8 cellular contexts compared by ENCODE assay signal in genomic region chr13:59906413-59907027, GRCh38.
DNase-seq lines count a peak whose midpoint lies in the region; ATAC-seq and TF ChIP-seq lines count a peak whose summit lies in the region.

No MANE protein-coding gene starts in this region.

- CTCF ChIA-PET in AG04449 (lab: Yijun Ruan, JAX) = interaction anchor here (0.7 to 3.3 kb wide), 45 partner anchors 8 to 585 kb away, joined by 3 to 30 read pairs (median 4); no protein-coding TSS in a partner anchor

- H3K27ac ChIP-seq in Peyer's patch = no peak overlapping the region

- TF ChIP-seq POLR2A in Peyer's patch (IDR thresholded peaks at IDR 0.05) = no peak

- H3K4me1 ChIP-seq in Peyer's patch = no peaks in the 10 kb centered on the region

- TF ChIP-seq CTCF in AG04449 (IDR thresholded peaks at IDR 0.05; ENCODE audit: insufficient read depth, low read length, missing control alignments) = peak; percentile 53
- peak in 4 of 6 experiments; percentile 20 to 74 (median 68) for TF ChIP-seq CTCF in Peyer's patch (IDR thresholded peaks at IDR 0.05)

- POLR2A ChIA-PET in AG04449 (lab: Yijun Ruan, JAX) = interaction anchor here (0.6 kb wide), 1 partner anchor 26 kb away, joined by 3 read pairs; no protein-coding TSS in a partner anchor

- ATAC-seq in GM21529 (IDR thresholded peaks at IDR 0.05; ENCODE audit: unreplicated experiment) (peak; percentile 52), HG03108 (IDR thresholded peaks at IDR 0.05; ENCODE audit: unreplicated experiment) (no peak)

- H3K9me3 ChIP-seq in Peyer's patch = no peaks in the 10 kb centered on the region

- no peaks in the 10 kb centered on the region for H3K27me3 ChIP-seq in Peyer's patch

- DNase-seq in AG04449 (ENCODE audit: low read depth, low spot score) (no peak), Peyer's patch (peak in 1 of 3 donors; percentile 49), fibroblast of the conjunctiva (ENCODE audit: low read depth) (peak; percentile 37), smooth muscle cell of the brain vasculature (ENCODE audit: low read depth, low spot score) (peak; percentile 24), SIG-M5 (lab: John Stamatoyannopoulos, UW) (no peak)
- no peak for DNase-seq in activated CD4-positive, CD25-positive, alpha-beta regulatory T cell treated with anti-CD3 and anti-CD28 coated beads, Interleukin-2, amount 50 U/mL, for 72 hours

- H3K36me3 ChIP-seq in Peyer's patch = no peaks in the 10 kb centered on the region

- H3K4me3 ChIP-seq in AG04449 (ENCODE audit: low read depth, low read length) (no peak overlapping the region), Peyer's patch (no peak overlapping the region)

Comparison
In these comparisons a context has a peak if more than half of its experiments do, and no peak if none do; other contexts are left out.
1. DNase-seq: peak in fibroblast of the conjunctiva (single experiment) and smooth muscle cell of the brain vasculature (single experiment); none in AG04449 (single experiment), SIG-M5 (single experiment) and activated CD4-positive, CD25-positive, alpha-beta regulatory T cell treated with anti-CD3 and anti-CD28 coated beads, Interleukin-2, amount 50 U/mL, for 72 hours (single experiment).